17 cellular contexts compared by ENCODE assay signal in the genomic region with DNA sequence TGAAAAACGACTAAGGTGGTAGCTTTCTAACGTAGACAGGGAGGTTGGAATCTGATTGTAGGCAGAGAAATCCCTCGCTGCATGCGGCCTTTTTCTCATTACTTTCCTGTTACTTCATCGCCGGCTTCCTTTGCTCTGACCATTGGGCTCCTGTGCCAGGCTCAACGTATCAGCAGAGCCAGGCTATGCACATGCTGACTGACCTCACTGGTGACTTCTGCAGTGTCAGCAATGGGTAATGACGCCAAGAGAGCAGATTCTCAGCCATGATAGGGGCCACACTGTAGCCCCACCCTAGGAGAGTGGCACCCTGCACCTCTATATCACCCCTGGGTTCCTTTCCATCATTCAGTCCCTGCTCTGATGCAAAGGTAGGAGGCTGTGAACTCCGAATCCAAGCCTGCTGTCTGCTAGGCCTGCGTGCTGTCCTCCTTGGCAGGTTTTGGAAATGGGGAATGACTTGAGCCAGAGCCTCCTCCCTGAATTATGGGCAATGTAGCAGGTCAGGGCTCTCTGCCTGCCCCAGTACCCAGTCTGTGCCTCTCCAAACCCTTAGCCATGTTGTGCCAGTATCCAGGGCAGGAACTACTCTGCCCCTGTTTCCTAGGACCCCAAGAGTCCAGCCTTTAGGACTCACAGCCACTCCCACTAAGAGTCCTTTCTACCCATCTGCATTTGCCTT. TPM values are rescaled to one million over a fixed set of nuclear protein-coding genes. Genes with fewer than 3 reads are reported as not detected.
DNase-seq lines count a peak whose midpoint lies in the region; ATAC-seq and TF ChIP-seq lines count a peak whose summit lies in the region.
"Had no signal": no experiment of that assay in that cellular context is flagged by ENCODE, and none has a peak within 500 bp of the region (broad histone marks: within the 10 kb centered on the region; RNA-seq: fewer than 3 reads in every experiment).

No MANE protein-coding gene starts in this region.

- intact Hi-C loops in left lung (cut with DNase I): loop anchor here in 1 of 2 donors (5.0 kb wide), 1 partner anchor 180 kb away; no protein-coding TSS in a partner anchor

- no peak overlapping the region for H3K4me3 ChIP-seq in left lung

- H3K36me3 ChIP-seq in left lung: no peaks in the 10 kb centered on the region

- H3K36me3 Mint-ChIP-seq in chondrocyte (ENCODE audit: low read depth) (peaks cover 3% of the 10 kb centered on the region), mesothelial cell of epicardium (no peaks in the 10 kb centered on the region)
- H3K36me3 Mint-ChIP-seq: naive thymus-derived CD8-positive, alpha-beta T cell had no signal

- H3K4me3 Mint-ChIP-seq in chondrocyte (ENCODE audit: unreplicated experiment): no peak overlapping the region
- H3K4me3 Mint-ChIP-seq in mesothelial cell of epicardium: no peak overlapping the region
- H3K4me3 Mint-ChIP-seq: activated T-helper 1 cell treated with anti-CD3 and anti-CD28 coated beads, Interleukin-12 subunit alpha, Interleukin-12 subunit beta, Interleukin-2, Interleukin-4 antibody, amounts not matched to agents 30 ng/mL and 10 ng/mL and 1 ng/mL, durations not matched to agents 14 hours and 24 hours and 36 hours; effector memory CD8-positive, alpha-beta T cell; naive thymus-derived CD8-positive, alpha-beta T cell; stimulated activated naive CD8-positive, alpha-beta T cell treated with anti-CD3 and anti-CD28 coated beads, Interleukin-15, amount 100 ng/mL, for 72 hours had no signal

- no peak overlapping the region for H3K27ac ChIP-seq in left lung

- H3K27me3 ChIP-seq in left lung: peaks cover 0 to 20% of the 10 kb centered on the region in 2 donors

- no peak for TF ChIP-seq CTCF in chondrocyte (IDR thresholded peaks at IDR 0.05)
- TF ChIP-seq CTCF in mesothelial cell of epicardium (IDR thresholded peaks at IDR 0.05; ENCODE audit: unreplicated experiment): no peak
- no peak for TF ChIP-seq CTCF in left lung (IDR thresholded peaks at IDR 0.05)

- peak; percentile 14 for DNase-seq in activated effector memory CD4-positive, alpha-beta T cell treated with anti-CD3 and anti-CD28 coated beads, Interleukin-2, amount 50 U/mL, for 16 hours
- no peak for DNase-seq in activated effector memory CD4-positive, alpha-beta T cell treated with Interleukin-2 at 50 U/mL for 16 hours
- DNase-seq in chondrocyte (ENCODE audit: low spot score): no peak
- peak; percentile 59 for DNase-seq in myocyte (ENCODE audit: low read depth)
- DNase-seq in globus pallidus (ENCODE audit: low spot score): no peak
- no peak for DNase-seq in mesothelial cell of epicardium (ENCODE audit: low spot score in 2 of 2, unreplicated experiment in 2 of 2)
- no peak for DNase-seq in left lung
- DNase-seq in HCEC 1CT: no peak
- DNase-seq: Calu3; effector memory CD8-positive, alpha-beta T cell; naive thymus-derived CD8-positive, alpha-beta T cell; NCI-H1436; stimulated activated naive CD8-positive, alpha-beta T cell treated with anti-CD3 and anti-CD28 coated beads, Interleukin-15, amount 100 ng/mL, for 72 hours; T-helper 9 cell had no signal

- H3K27ac Mint-ChIP-seq in chondrocyte (ENCODE audit: unreplicated experiment) (peak overlapping the region; percentile 90), mesothelial cell of epicardium (no peak overlapping the region)
- H3K27ac Mint-ChIP-seq: activated T-helper 1 cell treated with anti-CD3 and anti-CD28 coated beads, Interleukin-12 subunit alpha, Interleukin-12 subunit beta, Interleukin-2, Interleukin-4 antibody, amounts not matched to agents 30 ng/mL and 10 ng/mL and 1 ng/mL, durations not matched to agents 14 hours and 24 hours and 36 hours; effector memory CD8-positive, alpha-beta T cell; stimulated activated naive CD8-positive, alpha-beta T cell treated with anti-CD3 and anti-CD28 coated beads, Interleukin-15, amount 100 ng/mL, for 72 hours had no signal

- H3K9me3 ChIP-seq in left lung: no peaks in the 10 kb centered on the region

- H3K9me3 Mint-ChIP-seq in chondrocyte (ENCODE audit: low read depth) (no peaks in the 10 kb centered on the region), mesothelial cell of epicardium (no peaks in the 10 kb centered on the region)
- H3K9me3 Mint-ChIP-seq: activated T-helper 1 cell treated with anti-CD3 and anti-CD28 coated beads, Interleukin-12 subunit alpha, Interleukin-12 subunit beta, Interleukin-2, Interleukin-4 antibody, amounts not matched to agents 30 ng/mL and 10 ng/mL and 1 ng/mL, durations not matched to agents 14 hours and 24 hours and 36 hours; effector memory CD8-positive, alpha-beta T cell; naive thymus-derived CD8-positive, alpha-beta T cell; stimulated activated naive CD8-positive, alpha-beta T cell treated with anti-CD3 and anti-CD28 coated beads, Interleukin-15, amount 100 ng/mL, for 72 hours had no signal

- peaks cover 0 to 5% of the 10 kb centered on the region in 2 donors for H3K4me1 ChIP-seq in left lung

- H3K27me3 Mint-ChIP-seq in chondrocyte (ENCODE audit: low read depth): no peaks in the 10 kb centered on the region
- peaks cover 3% of the 10 kb centered on the region for H3K27me3 Mint-ChIP-seq in mesothelial cell of epicardium (ENCODE audit: low read depth)
- H3K27me3 Mint-ChIP-seq: stimulated activated naive CD8-positive, alpha-beta T cell treated with anti-CD3 and anti-CD28 coated beads, Interleukin-15, amount 100 ng/mL, for 72 hours had no signal

- no peak for ATAC-seq in left lung
- ATAC-seq: effector memory CD8-positive, alpha-beta T cell; naive thymus-derived CD8-positive, alpha-beta T cell; stimulated activated naive CD8-positive, alpha-beta T cell treated with anti-CD3 and anti-CD28 coated beads, Interleukin-15, amount 100 ng/mL, for 72 hours had no signal

- H3K4me1 Mint-ChIP-seq in chondrocyte (ENCODE audit: low read depth) (peaks cover 43% of the 10 kb centered on the region), mesothelial cell of epicardium (peaks cover 23% of the 10 kb centered on the region)

RNA-seq across cellular contexts. Expression of gene PPFIA4, which starts 11.4 kb away (rescaled TPM):
- total RNA-seq in chondrocyte (6.0 to 16.3 TPM (median 14.7 TPM) in 3 replicates), myocyte (122 and 180 TPM in 2 replicates), mesothelial cell of epicardium (35.3 to 39.4 TPM (median 38.9 TPM) in 3 replicates), left lung (1 to 10 TPM; 1.3 to 2.1 TPM)
- polyA plus RNA-seq in myocyte (2012): 110 TPM

RNA-seq across cellular contexts. Expression of gene TMEM183A, which starts 30.5 kb away (rescaled TPM):
- total RNA-seq in chondrocyte (51.4 to 59.1 TPM (median 55.5 TPM) in 3 replicates), myocyte (90.5 and 108 TPM in 2 replicates), mesothelial cell of epicardium (58.4 to 64.5 TPM (median 64.0 TPM) in 3 replicates), left lung (10 to 100 TPM; 54.0 to 70.9 TPM)
- 59.0 TPM for polyA plus RNA-seq in myocyte (2012)

RNA-seq across cellular contexts. Expression of gene MYOG, which starts 48.2 kb away (rescaled TPM):
- total RNA-seq in chondrocyte (not detected in 3 replicates), myocyte (882 and 1,586 TPM in 2 replicates), mesothelial cell of epicardium (not detected in 3 replicates), left lung (not detected)
- 367 TPM for polyA plus RNA-seq in myocyte (2012)
- total RNA-seq: activated T-helper 1 cell treated with anti-CD3 and anti-CD28 coated beads, Interleukin-12 subunit alpha, Interleukin-12 subunit beta, Interleukin-2, Interleukin-4 antibody, amounts not matched to agents 30 ng/mL and 10 ng/mL and 1 ng/mL, durations not matched to agents 14 hours and 24 hours and 36 hours; Calu3; naive thymus-derived CD8-positive, alpha-beta T cell; NCI-H460 had no signal
- polyA plus RNA-seq: keratinocyte; naive thymus-derived CD8-positive, alpha-beta T cell had no signal

Comparison
In these comparisons a context has a peak if more than half of its experiments do, and no peak if none do; other contexts are left out.
1. DNase-seq: peak in activated effector memory CD4-positive, alpha-beta T cell treated with anti-CD3 and anti-CD28 coated beads, Interleukin-2, amount 50 U/mL, for 16 hours (single experiment) and myocyte (single experiment); none in activated effector memory CD4-positive, alpha-beta T cell treated with Interleukin-2 at 50 U/mL for 16 hours (single experiment), chondrocyte (single experiment), globus pallidus (single experiment), mesothelial cell of epicardium (0 of 2), left lung (0 of 2) and HCEC 1CT (single experiment).
2. RNA of gene MYOG, which starts 48.2 kb away (total RNA-seq): 882 to 1,586 TPM in myocyte; not detected in chondrocyte, not detected in mesothelial cell of epicardium and not detected in left lung; every median in the first group is over 100 times any median in the second.